10 cellular contexts compared by ENCODE assay signal in the genomic region with DNA sequence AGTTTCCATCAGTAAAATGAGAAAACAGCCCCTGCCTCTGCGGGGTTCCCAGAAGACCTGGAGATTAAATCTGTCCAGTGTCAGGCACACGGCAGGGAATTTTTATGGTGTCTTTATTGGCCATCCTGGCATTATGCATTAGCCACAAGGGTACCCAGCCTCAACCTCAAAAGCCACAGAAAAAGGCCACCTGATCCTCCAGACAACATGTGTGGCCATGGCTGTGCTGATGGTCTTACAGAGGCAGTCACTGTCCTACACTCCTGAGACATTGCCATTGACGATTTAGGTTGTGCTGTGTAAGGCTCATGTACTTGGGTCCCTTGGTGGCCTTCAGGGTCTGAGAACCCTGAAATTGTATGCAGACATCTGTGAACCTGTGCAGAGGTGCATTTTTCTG.
DNase-seq lines count a peak whose midpoint lies in the region; ATAC-seq and TF ChIP-seq lines count a peak whose summit lies in the region.
"Had no signal": no experiment of that assay in that cellular context is flagged by ENCODE, and none has a peak within 500 bp of the region (broad histone marks: within the 10 kb centered on the region; RNA-seq: fewer than 3 reads in every experiment).

No MANE protein-coding gene starts in this region.

- H3K27me3 ChIP-seq in right cardiac atrium (ENCODE audit: control insufficient read depth, insufficient read depth) (no peaks in the 10 kb centered on the region), left lung (no peaks in the 10 kb centered on the region), aorta (ENCODE audit: control insufficient read depth in 1 of 2, insufficient read depth in 2 of 2, low read length in 1 of 2) (no peaks in the 10 kb centered on the region)

- H3K4me3 ChIP-seq in right cardiac atrium (ENCODE audit: low read length) (no peak overlapping the region), left lung (peak overlapping the region in 1 of 2 donors; percentile 31), aorta (ENCODE audit: low read length in 2 of 2) (no peak overlapping the region)
- H3K4me3 ChIP-seq: lung had no signal

- no peak overlapping the region for H3K27ac ChIP-seq in right cardiac atrium (ENCODE audit: low read length)
- H3K27ac ChIP-seq in left lung, result peak overlapping the region; percentile 68 to 72
- no peak overlapping the region for H3K27ac ChIP-seq in aorta (ENCODE audit: low read depth in 1 of 2, low read length in 2 of 2)

- H3K9me3 ChIP-seq in right cardiac atrium (ENCODE audit: control insufficient read depth, low read length) (no peaks in the 10 kb centered on the region), left lung (no peaks in the 10 kb centered on the region), aorta (ENCODE audit: control insufficient read depth, low read length) (no peaks in the 10 kb centered on the region)

- no peak for TF ChIP-seq CTCF in left lung (IDR thresholded peaks at IDR 0.05)

- intact Hi-C loops in right cardiac atrium (cut with DNase I), result loop anchor here in 1 of 4 donors (10.0 kb wide), 1 partner anchor 110 kb away; no protein-coding TSS in a partner anchor
- intact Hi-C loops in Right ventricle myocardium inferior (cut with DNase I), result no loop called here
- intact Hi-C loops in left lung (cut with DNase I), result no loop called here
- intact Hi-C loops in aorta (cut with DNase I), result no loop called here
- intact Hi-C loops in cardiac septum (cut with DNase I), result no loop called here

- WGBS in right cardiac atrium, result 74% methylated on average over 3 of the region's 3 CpGs
- 90 to 93% methylated on average over 3 of the region's 3 CpGs for WGBS in aorta, 2 donors

- ATAC-seq in right cardiac atrium (no peak), Right ventricle myocardium inferior (no peak), left lung (no peak), aorta (ENCODE audit: low FRiP score) (no peak), HG03097 (IDR thresholded peaks at IDR 0.05; ENCODE audit: low FRiP score, unreplicated experiment) (no peak)

- DNase-seq in right cardiac atrium (peak in 2 of 3 donors; percentile 2 to 3), Right ventricle myocardium inferior (ENCODE audit: missing footprints) (no peak), left lung (no peak), aorta (peak; percentile 35 to 51), cerebellar cortex (ENCODE audit: low spot score) (no peak), cardiac septum (ENCODE audit: low spot score) (no peak)
- DNase-seq in activated CD8-positive, alpha-beta memory T cell treated with anti-CD3 and anti-CD28 coated beads, Interleukin-2, amount 50 U/mL, for 4 hours, result peak; percentile 10
- DNase-seq: NCI-H2227 treated with DMSO at 0.1 percent for 48 hours had no signal

- H3K36me3 ChIP-seq in left lung (no peaks in the 10 kb centered on the region), aorta (ENCODE audit: control insufficient read depth in 1 of 2, insufficient read depth in 2 of 2, low read length in 1 of 2) (no peaks in the 10 kb centered on the region)

- H3K4me1 ChIP-seq in right cardiac atrium (ENCODE audit: control insufficient read depth, insufficient read depth, low read length) (peaks cover 7% of the 10 kb centered on the region), left lung (peaks cover 18 to 78% of the 10 kb centered on the region in 2 donors), aorta (ENCODE audit: control insufficient read depth in 1 of 2, insufficient read depth in 2 of 2, low read length in 2 of 2) (peaks cover 0 to 4% of the 10 kb centered on the region in 2 donors)

Comparison
In these comparisons a context has a peak if more than half of its experiments do, and no peak if none do; other contexts are left out.
1. DNase-seq: peak in right cardiac atrium (2 of 3), activated CD8-positive, alpha-beta memory T cell treated with anti-CD3 and anti-CD28 coated beads, Interleukin-2, amount 50 U/mL, for 4 hours (single experiment) and aorta (2 of 2); none in Right ventricle myocardium inferior (single experiment), left lung (0 of 2), cerebellar cortex (single experiment) and cardiac septum (single experiment).
2. H3K27ac ChIP-seq: peak in left lung (2 of 2); none in right cardiac atrium (single experiment) and aorta (0 of 2).